1 cellular context compared by ENCODE assay signal in genomic region chr7:130941322-130942210, GRCh38.
TF ChIP-seq lines count a peak whose summit lies in the region.

No MANE protein-coding gene starts in this region.

TF ChIP-seq in K562, 482 proteins besides CTCF, POLR2A, EP300 and RAD21 (continued from another document and continues in another):
- TF ChIP-seq, protein P1, sequence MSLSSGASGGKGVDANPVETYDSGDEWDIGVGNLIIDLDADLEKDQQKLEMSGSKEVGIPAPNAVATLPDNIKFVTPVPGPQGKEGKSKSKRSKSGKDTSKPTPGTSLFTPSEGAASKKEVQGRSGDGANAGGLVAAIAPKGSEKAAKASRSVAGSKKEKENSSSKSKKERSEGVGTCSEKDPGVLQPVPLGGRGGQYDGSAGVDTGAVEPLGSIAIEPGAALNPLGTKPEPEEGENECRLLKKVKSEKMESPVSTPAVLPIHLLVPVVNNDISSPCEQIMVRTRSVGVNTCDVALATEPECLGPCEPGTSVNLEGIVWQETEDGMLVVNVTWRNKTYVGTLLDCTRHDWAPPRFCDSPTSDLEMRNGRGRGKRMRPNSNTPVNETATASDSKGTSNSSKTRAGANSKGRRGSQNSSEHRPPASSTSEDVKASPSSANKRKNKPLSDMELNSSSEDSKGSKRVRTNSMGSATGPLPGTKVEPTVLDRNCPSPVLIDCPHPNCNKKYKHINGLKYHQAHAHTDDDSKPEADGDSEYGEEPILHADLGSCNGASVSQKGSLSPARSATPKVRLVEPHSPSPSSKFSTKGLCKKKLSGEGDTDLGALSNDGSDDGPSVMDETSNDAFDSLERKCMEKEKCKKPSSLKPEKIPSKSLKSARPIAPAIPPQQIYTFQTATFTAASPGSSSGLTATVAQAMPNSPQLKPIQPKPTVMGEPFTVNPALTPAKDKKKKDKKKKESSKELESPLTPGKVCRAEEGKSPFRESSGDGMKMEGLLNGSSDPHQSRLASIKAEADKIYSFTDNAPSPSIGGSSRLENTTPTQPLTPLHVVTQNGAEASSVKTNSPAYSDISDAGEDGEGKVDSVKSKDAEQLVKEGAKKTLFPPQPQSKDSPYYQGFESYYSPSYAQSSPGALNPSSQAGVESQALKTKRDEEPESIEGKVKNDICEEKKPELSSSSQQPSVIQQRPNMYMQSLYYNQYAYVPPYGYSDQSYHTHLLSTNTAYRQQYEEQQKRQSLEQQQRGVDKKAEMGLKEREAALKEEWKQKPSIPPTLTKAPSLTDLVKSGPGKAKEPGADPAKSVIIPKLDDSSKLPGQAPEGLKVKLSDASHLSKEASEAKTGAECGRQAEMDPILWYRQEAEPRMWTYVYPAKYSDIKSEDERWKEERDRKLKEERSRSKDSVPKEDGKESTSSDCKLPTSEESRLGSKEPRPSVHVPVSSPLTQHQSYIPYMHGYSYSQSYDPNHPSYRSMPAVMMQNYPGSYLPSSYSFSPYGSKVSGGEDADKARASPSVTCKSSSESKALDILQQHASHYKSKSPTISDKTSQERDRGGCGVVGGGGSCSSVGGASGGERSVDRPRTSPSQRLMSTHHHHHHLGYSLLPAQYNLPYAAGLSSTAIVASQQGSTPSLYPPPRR (CRISPR knock-in tag; IDR thresholded peaks at IDR 0.05; ENCODE audit: borderline replicate concordance): no peak
- no peak for TF ChIP-seq YBX1 (IDR thresholded peaks at IDR 0.05)
- TF ChIP-seq, protein P2, sequence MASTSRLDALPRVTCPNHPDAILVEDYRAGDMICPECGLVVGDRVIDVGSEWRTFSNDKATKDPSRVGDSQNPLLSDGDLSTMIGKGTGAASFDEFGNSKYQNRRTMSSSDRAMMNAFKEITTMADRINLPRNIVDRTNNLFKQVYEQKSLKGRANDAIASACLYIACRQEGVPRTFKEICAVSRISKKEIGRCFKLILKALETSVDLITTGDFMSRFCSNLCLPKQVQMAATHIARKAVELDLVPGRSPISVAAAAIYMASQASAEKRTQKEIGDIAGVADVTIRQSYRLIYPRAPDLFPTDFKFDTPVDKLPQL (IDR thresholded peaks at IDR 0.05; ENCODE audit: extremely low read depth, insufficient read length): no peak
- TF ChIP-seq MCM3 (IDR thresholded peaks at IDR 0.05): no peak
- no peak for TF ChIP-seq ATF1 (CRISPR knock-in tag; IDR thresholded peaks at IDR 0.05)
- peak; percentile 42 for TF ChIP-seq ATF1 (tag; IDR thresholded peaks at IDR 0.05)
- no peak for TF ChIP-seq WHSC1 (IDR thresholded peaks at IDR 0.05; ENCODE audit: low read length)
- peak; percentile 19; the same call in 1 of the 2 replicates for TF ChIP-seq ZKSCAN8 (CRISPR knock-in tag; IDR thresholded peaks at IDR 0.05)
- TF ChIP-seq, protein P3, sequence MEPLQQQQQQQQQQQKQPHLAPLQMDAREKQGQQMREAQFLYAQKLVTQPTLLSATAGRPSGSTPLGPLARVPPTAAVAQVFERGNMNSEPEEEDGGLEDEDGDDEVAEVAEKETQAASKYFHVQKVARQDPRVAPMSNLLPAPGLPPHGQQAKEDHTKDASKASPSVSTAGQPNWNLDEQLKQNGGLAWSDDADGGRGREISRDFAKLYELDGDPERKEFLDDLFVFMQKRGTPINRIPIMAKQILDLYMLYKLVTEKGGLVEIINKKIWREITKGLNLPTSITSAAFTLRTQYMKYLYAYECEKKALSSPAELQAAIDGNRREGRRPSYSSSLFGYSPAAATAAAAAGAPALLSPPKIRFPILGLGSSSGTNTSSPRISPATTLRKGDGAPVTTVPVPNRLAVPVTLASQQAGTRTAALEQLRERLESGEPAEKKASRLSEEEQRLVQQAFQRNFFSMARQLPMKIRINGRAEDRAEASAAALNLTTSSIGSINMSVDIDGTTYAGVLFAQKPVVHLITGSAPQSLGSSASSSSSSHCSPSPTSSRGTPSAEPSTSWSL (CRISPR knock-in tag; IDR thresholded peaks at IDR 0.05; ENCODE audit: borderline replicate concordance): no peak
- TF ChIP-seq CBX1 (IDR thresholded peaks at IDR 0.05; ENCODE audit: low read depth): peak; percentile 60; the same call in 1 of the 2 replicates
- no peak for TF ChIP-seq PTTG1 (tag; IDR thresholded peaks at IDR 0.05; ENCODE audit: low read depth)
- no peak for TF ChIP-seq NCOA6 (IDR thresholded peaks at IDR 0.05)
- TF ChIP-seq ZNF79 (CRISPR knock-in tag; IDR thresholded peaks at IDR 0.05; ENCODE audit: low read depth): no peak
- TF ChIP-seq SNAPC5 (CRISPR knock-in tag; IDR thresholded peaks at IDR 0.05): no peak
- no peak for TF ChIP-seq ZNF436 (CRISPR knock-in tag; IDR thresholded peaks at IDR 0.05)
- no peak for TF ChIP-seq CBX3 (IDR thresholded peaks at IDR 0.05; ENCODE audit: borderline replicate concordance in 1 of 2, low read length in 2 of 2)
- TF ChIP-seq ZNF212 (CRISPR knock-in tag; IDR thresholded peaks at IDR 0.05): no peak
- TF ChIP-seq CHD4 (IDR thresholded peaks at IDR 0.05; ENCODE audit: insufficient read depth, insufficient replicate concordance, low read depth, low read length, poor library complexity, severe bottlenecking): peak; percentile 44
- TF ChIP-seq HDAC3 (IDR thresholded peaks at IDR 0.05; ENCODE audit: borderline replicate concordance, partially characterized antibody): no peak
- TF ChIP-seq, protein P4, sequence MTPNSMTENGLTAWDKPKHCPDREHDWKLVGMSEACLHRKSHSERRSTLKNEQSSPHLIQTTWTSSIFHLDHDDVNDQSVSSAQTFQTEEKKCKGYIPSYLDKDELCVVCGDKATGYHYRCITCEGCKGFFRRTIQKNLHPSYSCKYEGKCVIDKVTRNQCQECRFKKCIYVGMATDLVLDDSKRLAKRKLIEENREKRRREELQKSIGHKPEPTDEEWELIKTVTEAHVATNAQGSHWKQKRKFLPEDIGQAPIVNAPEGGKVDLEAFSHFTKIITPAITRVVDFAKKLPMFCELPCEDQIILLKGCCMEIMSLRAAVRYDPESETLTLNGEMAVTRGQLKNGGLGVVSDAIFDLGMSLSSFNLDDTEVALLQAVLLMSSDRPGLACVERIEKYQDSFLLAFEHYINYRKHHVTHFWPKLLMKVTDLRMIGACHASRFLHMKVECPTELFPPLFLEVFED (CRISPR knock-in tag; conservative IDR thresholded peaks at IDR 0.05): no peak
- TF ChIP-seq MTA1 (IDR thresholded peaks at IDR 0.05; ENCODE audit: borderline replicate concordance): no peak
- TF ChIP-seq, protein P5, sequence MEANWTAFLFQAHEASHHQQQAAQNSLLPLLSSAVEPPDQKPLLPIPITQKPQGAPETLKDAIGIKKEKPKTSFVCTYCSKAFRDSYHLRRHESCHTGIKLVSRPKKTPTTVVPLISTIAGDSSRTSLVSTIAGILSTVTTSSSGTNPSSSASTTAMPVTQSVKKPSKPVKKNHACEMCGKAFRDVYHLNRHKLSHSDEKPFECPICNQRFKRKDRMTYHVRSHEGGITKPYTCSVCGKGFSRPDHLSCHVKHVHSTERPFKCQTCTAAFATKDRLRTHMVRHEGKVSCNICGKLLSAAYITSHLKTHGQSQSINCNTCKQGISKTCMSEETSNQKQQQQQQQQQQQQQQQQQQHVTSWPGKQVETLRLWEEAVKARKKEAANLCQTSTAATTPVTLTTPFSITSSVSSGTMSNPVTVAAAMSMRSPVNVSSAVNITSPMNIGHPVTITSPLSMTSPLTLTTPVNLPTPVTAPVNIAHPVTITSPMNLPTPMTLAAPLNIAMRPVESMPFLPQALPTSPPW (CRISPR knock-in tag; IDR thresholded peaks at IDR 0.05): no peak
- TF ChIP-seq BRD9 (IDR thresholded peaks at IDR 0.05; ENCODE audit: low read depth, partially characterized antibody): no peak
- peak; percentile 47 for TF ChIP-seq FOSL1 (tag; conservative IDR thresholded peaks at IDR 0.05)
- no peak; the same call in 1 of the 2 replicates for TF ChIP-seq ZNF583 (CRISPR knock-in tag; IDR thresholded peaks at IDR 0.05)
- no peak for TF ChIP-seq NR3C1 (CRISPR knock-in tag; IDR thresholded peaks at IDR 0.05)
- no peak for TF ChIP-seq BACH1 (tag; IDR thresholded peaks at IDR 0.05)
- no peak for TF ChIP-seq MIER1 (IDR thresholded peaks at IDR 0.05; ENCODE audit: low read depth)
- TF ChIP-seq ZNF561 (CRISPR knock-in tag; conservative IDR thresholded peaks at IDR 0.05): no peak
- no peak for TF ChIP-seq U2AF1 (optimal IDR thresholded peaks at IDR 0.05; ENCODE audit: low read depth, low read length)
- TF ChIP-seq, protein P6, sequence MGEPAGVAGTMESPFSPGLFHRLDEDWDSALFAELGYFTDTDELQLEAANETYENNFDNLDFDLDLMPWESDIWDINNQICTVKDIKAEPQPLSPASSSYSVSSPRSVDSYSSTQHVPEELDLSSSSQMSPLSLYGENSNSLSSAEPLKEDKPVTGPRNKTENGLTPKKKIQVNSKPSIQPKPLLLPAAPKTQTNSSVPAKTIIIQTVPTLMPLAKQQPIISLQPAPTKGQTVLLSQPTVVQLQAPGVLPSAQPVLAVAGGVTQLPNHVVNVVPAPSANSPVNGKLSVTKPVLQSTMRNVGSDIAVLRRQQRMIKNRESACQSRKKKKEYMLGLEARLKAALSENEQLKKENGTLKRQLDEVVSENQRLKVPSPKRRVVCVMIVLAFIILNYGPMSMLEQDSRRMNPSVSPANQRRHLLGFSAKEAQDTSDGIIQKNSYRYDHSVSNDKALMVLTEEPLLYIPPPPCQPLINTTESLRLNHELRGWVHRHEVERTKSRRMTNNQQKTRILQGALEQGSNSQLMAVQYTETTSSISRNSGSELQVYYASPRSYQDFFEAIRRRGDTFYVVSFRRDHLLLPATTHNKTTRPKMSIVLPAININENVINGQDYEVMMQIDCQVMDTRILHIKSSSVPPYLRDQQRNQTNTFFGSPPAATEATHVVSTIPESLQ (CRISPR knock-in tag; IDR thresholded peaks at IDR 0.05): no peak
- no peak for TF ChIP-seq CHD1 (IDR thresholded peaks at IDR 0.05; ENCODE audit: low read length)
- no peak for TF ChIP-seq DDX20 (tag; IDR thresholded peaks at IDR 0.05; ENCODE audit: low read depth)
- TF ChIP-seq ZKSCAN3 (CRISPR knock-in tag; IDR thresholded peaks at IDR 0.05): no peak
- TF ChIP-seq CREB3L1 (IDR thresholded peaks at IDR 0.05; ENCODE audit: borderline replicate concordance, low read depth): peak; percentile 100
- TF ChIP-seq SMARCB1 (IDR thresholded peaks at IDR 0.05; ENCODE audit: insufficient read length, low read depth): no peak
- TF ChIP-seq, protein P7, sequence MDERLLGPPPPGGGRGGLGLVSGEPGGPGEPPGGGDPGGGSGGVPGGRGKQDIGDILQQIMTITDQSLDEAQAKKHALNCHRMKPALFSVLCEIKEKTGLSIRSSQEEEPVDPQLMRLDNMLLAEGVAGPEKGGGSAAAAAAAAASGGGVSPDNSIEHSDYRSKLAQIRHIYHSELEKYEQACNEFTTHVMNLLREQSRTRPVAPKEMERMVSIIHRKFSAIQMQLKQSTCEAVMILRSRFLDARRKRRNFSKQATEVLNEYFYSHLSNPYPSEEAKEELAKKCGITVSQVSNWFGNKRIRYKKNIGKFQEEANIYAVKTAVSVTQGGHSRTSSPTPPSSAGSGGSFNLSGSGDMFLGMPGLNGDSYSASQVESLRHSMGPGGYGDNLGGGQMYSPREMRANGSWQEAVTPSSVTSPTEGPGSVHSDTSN (CRISPR knock-in tag; IDR thresholded peaks at IDR 0.05; ENCODE audit: low read depth): no peak
- TF ChIP-seq, protein P7 (tag; conservative IDR thresholded peaks at IDR 0.05; ENCODE audit: low read depth): no peak
- no peak for TF ChIP-seq ZSCAN29 (IDR thresholded peaks at IDR 0.05)
- no peak for TF ChIP-seq CREB1 (IDR thresholded peaks at IDR 0.05)
- TF ChIP-seq CREB1 (CRISPR knock-in tag; IDR thresholded peaks at IDR 0.05): no peak
- TF ChIP-seq SNRNP70 (optimal IDR thresholded peaks at IDR 0.05; ENCODE audit: low read depth, low read length): no peak
- TF ChIP-seq, protein P8, sequence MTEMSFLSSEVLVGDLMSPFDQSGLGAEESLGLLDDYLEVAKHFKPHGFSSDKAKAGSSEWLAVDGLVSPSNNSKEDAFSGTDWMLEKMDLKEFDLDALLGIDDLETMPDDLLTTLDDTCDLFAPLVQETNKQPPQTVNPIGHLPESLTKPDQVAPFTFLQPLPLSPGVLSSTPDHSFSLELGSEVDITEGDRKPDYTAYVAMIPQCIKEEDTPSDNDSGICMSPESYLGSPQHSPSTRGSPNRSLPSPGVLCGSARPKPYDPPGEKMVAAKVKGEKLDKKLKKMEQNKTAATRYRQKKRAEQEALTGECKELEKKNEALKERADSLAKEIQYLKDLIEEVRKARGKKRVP (CRISPR knock-in tag; IDR thresholded peaks at IDR 0.05): no peak
- no peak for TF ChIP-seq PHB (CRISPR knock-in tag; IDR thresholded peaks at IDR 0.05)
- TF ChIP-seq TEAD2 (tag; IDR thresholded peaks at IDR 0.05): no peak
- TF ChIP-seq BRD4 (IDR thresholded peaks at IDR 0.05): 0 out of 2 replicates have a peak, but pooled peaks have one; percentile 64
- TF ChIP-seq ZNF76 (CRISPR knock-in tag; IDR thresholded peaks at IDR 0.05; ENCODE audit: borderline replicate concordance): no peak
- no peak for TF ChIP-seq ZNF655 (CRISPR knock-in tag; IDR thresholded peaks at IDR 0.05)
- TF ChIP-seq ZNF707 (CRISPR knock-in tag; conservative IDR thresholded peaks at IDR 0.05): no peak
- TF ChIP-seq NFATC3 (IDR thresholded peaks at IDR 0.05): no peak
